ENCODE assay signal across 1 cellular context in the genomic region with DNA sequence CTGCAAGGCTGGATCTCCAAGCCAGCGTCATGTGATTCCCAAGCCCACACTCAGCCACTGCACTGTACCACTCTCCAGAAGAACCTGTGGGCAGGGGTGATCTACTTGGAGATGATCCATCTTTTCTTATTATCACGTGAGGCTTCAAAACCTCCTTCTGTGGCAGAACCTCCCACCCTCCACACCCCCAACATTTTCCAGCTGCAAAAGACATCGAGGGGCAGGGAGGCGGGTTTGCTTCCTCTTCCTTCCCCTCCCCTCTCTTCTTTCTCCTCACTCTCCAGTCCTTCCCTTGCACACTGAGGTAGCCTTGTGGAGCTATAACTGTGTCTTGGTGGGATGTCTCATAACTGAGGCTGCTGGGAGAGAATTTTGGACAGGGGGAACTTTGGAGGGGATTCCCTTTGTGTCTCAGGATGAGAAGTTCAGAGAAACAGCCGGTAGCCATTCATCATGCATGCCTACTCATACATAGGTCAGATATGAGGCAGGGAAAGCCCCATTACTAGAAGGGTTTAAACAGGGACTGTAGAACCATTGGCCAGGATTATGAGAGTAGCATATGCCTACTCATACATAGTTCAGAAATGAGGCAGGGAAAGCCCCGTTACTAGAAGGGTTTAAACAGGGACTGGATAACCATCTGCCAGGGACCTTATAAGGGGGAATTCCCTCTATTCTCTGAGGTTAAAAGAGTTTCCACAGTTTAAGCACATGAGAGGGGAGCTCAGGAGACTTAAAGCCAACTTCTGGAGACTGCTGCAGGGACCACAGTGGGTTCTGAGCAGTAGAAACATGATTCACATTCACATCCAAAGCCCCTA.
TF ChIP-seq lines count a peak whose summit lies in the region.

No MANE protein-coding gene starts in this region.

TF ChIP-seq in GM12878, 131 proteins besides CTCF, POLR2A, EP300 and RAD21 (continued from another document and continues in another):
- peak; percentile 51; the same call in 1 of the 2 replicates for TF ChIP-seq ZNF687 (IDR thresholded peaks at IDR 0.05)
- TF ChIP-seq NFIC (IDR thresholded peaks at IDR 0.05; ENCODE audit: low read depth, low read length): no peak
- TF ChIP-seq NFYA (IDR thresholded peaks at IDR 0.05; ENCODE audit: borderline replicate concordance, low read depth, low read length): no peak
- TF ChIP-seq GABPA (IDR thresholded peaks at IDR 0.05; ENCODE audit: low read depth): no peak
- TF ChIP-seq SMC3 (IDR thresholded peaks at IDR 0.05; ENCODE audit: borderline replicate concordance, low read length): peak; percentile 14; the same call in 1 of the 2 replicates
- TF ChIP-seq, protein P1, sequence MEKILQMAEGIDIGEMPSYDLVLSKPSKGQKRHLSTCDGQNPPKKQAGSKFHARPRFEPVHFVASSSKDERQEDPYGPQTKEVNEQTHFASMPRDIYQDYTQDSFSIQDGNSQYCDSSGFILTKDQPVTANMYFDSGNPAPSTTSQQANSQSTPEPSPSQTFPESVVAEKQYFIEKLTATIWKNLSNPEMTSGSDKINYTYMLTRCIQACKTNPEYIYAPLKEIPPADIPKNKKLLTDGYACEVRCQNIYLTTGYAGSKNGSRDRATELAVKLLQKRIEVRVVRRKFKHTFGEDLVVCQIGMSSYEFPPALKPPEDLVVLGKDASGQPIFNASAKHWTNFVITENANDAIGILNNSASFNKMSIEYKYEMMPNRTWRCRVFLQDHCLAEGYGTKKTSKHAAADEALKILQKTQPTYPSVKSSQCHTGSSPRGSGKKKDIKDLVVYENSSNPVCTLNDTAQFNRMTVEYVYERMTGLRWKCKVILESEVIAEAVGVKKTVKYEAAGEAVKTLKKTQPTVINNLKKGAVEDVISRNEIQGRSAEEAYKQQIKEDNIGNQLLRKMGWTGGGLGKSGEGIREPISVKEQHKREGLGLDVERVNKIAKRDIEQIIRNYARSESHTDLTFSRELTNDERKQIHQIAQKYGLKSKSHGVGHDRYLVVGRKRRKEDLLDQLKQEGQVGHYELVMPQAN (conservative IDR thresholded peaks at IDR 0.05): no peak
- TF ChIP-seq, protein P2, sequence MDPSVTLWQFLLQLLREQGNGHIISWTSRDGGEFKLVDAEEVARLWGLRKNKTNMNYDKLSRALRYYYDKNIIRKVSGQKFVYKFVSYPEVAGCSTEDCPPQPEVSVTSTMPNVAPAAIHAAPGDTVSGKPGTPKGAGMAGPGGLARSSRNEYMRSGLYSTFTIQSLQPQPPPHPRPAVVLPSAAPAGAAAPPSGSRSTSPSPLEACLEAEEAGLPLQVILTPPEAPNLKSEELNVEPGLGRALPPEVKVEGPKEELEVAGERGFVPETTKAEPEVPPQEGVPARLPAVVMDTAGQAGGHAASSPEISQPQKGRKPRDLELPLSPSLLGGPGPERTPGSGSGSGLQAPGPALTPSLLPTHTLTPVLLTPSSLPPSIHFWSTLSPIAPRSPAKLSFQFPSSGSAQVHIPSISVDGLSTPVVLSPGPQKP (IDR thresholded peaks at IDR 0.05; ENCODE audit: low read depth, low read length): no peak
- TF ChIP-seq SMAD1 (IDR thresholded peaks at IDR 0.05; ENCODE audit: low read depth, partially characterized antibody): peak; percentile 59
- TF ChIP-seq MTA3 (IDR thresholded peaks at IDR 0.05; ENCODE audit: borderline replicate concordance, low read length): no peak
- no peak for TF ChIP-seq CHD1 (IDR thresholded peaks at IDR 0.05; ENCODE audit: low read depth, low read length)
- peak; percentile 84 for TF ChIP-seq TBL1XR1 (IDR thresholded peaks at IDR 0.05; ENCODE audit: low read depth, low read length)
- no peak for TF ChIP-seq ESRRA (IDR thresholded peaks at IDR 0.05; ENCODE audit: low read length)
- peak; percentile 91 for TF ChIP-seq POU2F2 (IDR thresholded peaks at IDR 0.05; ENCODE audit: borderline replicate concordance, low read depth, low read length)
- peak; percentile 53; the same call in 1 of the 2 replicates for TF ChIP-seq CHD4 (IDR thresholded peaks at IDR 0.05)
- TF ChIP-seq EED (IDR thresholded peaks at IDR 0.05; ENCODE audit: low read depth): peak; percentile 96
- 0 out of 2 replicates have a peak, but pooled peaks have one; percentile 81 for TF ChIP-seq MEF2A (IDR thresholded peaks at IDR 0.05; ENCODE audit: insufficient read depth, low read depth, low read length)
- TF ChIP-seq ETV6 (conservative IDR thresholded peaks at IDR 0.05 in 1 of 2, IDR thresholded peaks at IDR 0.05 in 1 of 2; ENCODE audit: borderline replicate concordance in 1 of 2, low read depth in 1 of 2): peak in 1 of 2 experiments; percentile 83; a peak in 1 of 4 replicates
- TF ChIP-seq PML (IDR thresholded peaks at IDR 0.05; ENCODE audit: low read length): no peak
- no peak for TF ChIP-seq MYC (IDR thresholded peaks at IDR 0.05; ENCODE audit: insufficient read depth, insufficient read length, insufficient replicate concordance, low read length, severe bottlenecking)
- peak; percentile 47; the same call in 1 of the 2 replicates for TF ChIP-seq ZNF24 (IDR thresholded peaks at IDR 0.05)
- TF ChIP-seq, protein P3, sequence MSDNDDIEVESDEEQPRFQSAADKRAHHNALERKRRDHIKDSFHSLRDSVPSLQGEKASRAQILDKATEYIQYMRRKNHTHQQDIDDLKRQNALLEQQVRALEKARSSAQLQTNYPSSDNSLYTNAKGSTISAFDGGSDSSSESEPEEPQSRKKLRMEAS (IDR thresholded peaks at IDR 0.05; ENCODE audit: low read depth, low read length): peak; percentile 22; the same call in 1 of the 2 replicates
- no peak for TF ChIP-seq EZH2 (IDR thresholded peaks at IDR 0.05; ENCODE audit: borderline replicate concordance, control insufficient read depth, low read depth, low read length)
- no peak for TF ChIP-seq NFXL1 (IDR thresholded peaks at IDR 0.05; ENCODE audit: borderline replicate concordance)
- peak; percentile 94 for TF ChIP-seq NBN (IDR thresholded peaks at IDR 0.05)
- TF ChIP-seq NR2C1 (IDR thresholded peaks at IDR 0.05): no peak
- no peak for TF ChIP-seq RBBP5 (conservative IDR thresholded peaks at IDR 0.05)
- peak; percentile 71 for TF ChIP-seq SP1 (IDR thresholded peaks at IDR 0.05; ENCODE audit: low read depth, low read length)
- TF ChIP-seq CBX5 (IDR thresholded peaks at IDR 0.05; ENCODE audit: low read depth): no peak
- no peak for TF ChIP-seq STAT1 (conservative IDR thresholded peaks at IDR 0.05)
- no peak for TF ChIP-seq E2F4 (IDR thresholded peaks at IDR 0.05; ENCODE audit: low read depth, low read length)
- TF ChIP-seq, protein P4, sequence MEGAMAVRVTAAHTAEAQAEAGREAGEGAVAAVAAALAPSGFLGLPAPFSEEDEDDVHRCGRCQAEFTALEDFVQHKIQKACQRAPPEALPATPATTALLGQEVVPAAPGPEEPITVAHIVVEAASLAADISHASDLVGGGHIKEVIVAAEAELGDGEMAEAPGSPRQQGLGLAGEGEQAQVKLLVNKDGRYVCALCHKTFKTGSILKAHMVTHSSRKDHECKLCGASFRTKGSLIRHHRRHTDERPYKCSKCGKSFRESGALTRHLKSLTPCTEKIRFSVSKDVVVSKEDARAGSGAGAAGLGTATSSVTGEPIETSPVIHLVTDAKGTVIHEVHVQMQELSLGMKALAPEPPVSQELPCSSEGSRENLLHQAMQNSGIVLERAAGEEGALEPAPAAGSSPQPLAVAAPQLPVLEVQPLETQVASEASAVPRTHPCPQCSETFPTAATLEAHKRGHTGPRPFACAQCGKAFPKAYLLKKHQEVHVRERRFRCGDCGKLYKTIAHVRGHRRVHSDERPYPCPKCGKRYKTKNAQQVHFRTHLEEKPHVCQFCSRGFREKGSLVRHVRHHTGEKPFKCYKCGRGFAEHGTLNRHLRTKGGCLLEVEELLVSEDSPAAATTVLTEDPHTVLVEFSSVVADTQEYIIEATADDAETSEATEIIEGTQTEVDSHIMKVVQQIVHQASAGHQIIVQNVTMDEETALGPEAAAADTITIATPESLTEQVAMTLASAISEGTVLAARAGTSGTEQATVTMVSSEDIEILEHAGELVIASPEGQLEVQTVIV (IDR thresholded peaks at IDR 0.05; ENCODE audit: borderline replicate concordance, partially characterized antibody): no peak
- no peak for TF ChIP-seq CEBPZ (IDR thresholded peaks at IDR 0.05; ENCODE audit: low read depth, low read length)
- peak; percentile 96 for TF ChIP-seq ATF7 (IDR thresholded peaks at IDR 0.05; ENCODE audit: low read depth)
- TF ChIP-seq PAX5 (IDR thresholded peaks at IDR 0.05; ENCODE audit: borderline replicate concordance, low read depth, low read length): peak; percentile 88
- TF ChIP-seq MTA2 (IDR thresholded peaks at IDR 0.05; ENCODE audit: low read depth): peak; percentile 96
- no peak for TF ChIP-seq ATF3 (IDR thresholded peaks at IDR 0.05; ENCODE audit: borderline replicate concordance, extremely low read depth, low read depth, low read length)
- TF ChIP-seq, protein P5, sequence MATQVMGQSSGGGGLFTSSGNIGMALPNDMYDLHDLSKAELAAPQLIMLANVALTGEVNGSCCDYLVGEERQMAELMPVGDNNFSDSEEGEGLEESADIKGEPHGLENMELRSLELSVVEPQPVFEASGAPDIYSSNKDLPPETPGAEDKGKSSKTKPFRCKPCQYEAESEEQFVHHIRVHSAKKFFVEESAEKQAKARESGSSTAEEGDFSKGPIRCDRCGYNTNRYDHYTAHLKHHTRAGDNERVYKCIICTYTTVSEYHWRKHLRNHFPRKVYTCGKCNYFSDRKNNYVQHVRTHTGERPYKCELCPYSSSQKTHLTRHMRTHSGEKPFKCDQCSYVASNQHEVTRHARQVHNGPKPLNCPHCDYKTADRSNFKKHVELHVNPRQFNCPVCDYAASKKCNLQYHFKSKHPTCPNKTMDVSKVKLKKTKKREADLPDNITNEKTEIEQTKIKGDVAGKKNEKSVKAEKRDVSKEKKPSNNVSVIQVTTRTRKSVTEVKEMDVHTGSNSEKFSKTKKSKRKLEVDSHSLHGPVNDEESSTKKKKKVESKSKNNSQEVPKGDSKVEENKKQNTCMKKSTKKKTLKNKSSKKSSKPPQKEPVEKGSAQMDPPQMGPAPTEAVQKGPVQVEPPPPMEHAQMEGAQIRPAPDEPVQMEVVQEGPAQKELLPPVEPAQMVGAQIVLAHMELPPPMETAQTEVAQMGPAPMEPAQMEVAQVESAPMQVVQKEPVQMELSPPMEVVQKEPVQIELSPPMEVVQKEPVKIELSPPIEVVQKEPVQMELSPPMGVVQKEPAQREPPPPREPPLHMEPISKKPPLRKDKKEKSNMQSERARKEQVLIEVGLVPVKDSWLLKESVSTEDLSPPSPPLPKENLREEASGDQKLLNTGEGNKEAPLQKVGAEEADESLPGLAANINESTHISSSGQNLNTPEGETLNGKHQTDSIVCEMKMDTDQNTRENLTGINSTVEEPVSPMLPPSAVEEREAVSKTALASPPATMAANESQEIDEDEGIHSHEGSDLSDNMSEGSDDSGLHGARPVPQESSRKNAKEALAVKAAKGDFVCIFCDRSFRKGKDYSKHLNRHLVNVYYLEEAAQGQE (IDR thresholded peaks at IDR 0.05; ENCODE audit: low read depth, low read length): 0 out of 2 replicates have a peak, but pooled peaks have one; percentile 15
